Comparison of ENCODE assay signal across 9 cellular contexts in genomic region chr19:37470216-37470615, GRCh38. TPM values are rescaled to one million over a fixed set of nuclear protein-coding genes. Genes with fewer than 3 reads are reported as not detected.
A peak's percentile ranks its signal among the peaks of the same experiment; 100 is the strongest.
DNase-seq lines count a peak whose midpoint lies in the region; ATAC-seq and TF ChIP-seq lines count a peak whose summit lies in the region.
"Had no signal": no experiment of that assay in that cellular context is flagged by ENCODE, and none has a peak within 500 bp of the region (broad histone marks: within the 10 kb centered on the region; RNA-seq: fewer than 3 reads in every experiment).

No MANE protein-coding gene starts in this region.

- no peak overlapping the region for H3K27ac ChIP-seq in body of pancreas

- H3K4me1 ChIP-seq in body of pancreas: peaks cover 24% of the 10 kb centered on the region

- H3K36me3 ChIP-seq in body of pancreas (replicated peaks in 1 of 2; ENCODE audit: insufficient read depth in 1 of 2, low read depth in 2 of 2): no peaks in the 10 kb centered on the region

- H3K27me3 ChIP-seq in body of pancreas: no peaks in the 10 kb centered on the region

- peaks cover 36% of the 10 kb centered on the region for H3K4me1 Mint-ChIP-seq in stimulated activated naive CD8-positive, alpha-beta T cell treated with anti-CD3 and anti-CD28 coated beads, Interleukin-15, Interleukin-2, amounts not matched to agents 100 ng/mL and 50 ng/mL, for 24 hours (ENCODE audit: low read depth)
- H3K4me1 Mint-ChIP-seq in activated naive CD8-positive, alpha-beta T cell treated with anti-CD3 and anti-CD28 coated beads, Interleukin-2, amount 50 U/mL, for 24 hours: peaks cover 31% of the 10 kb centered on the region
- peaks cover 20% of the 10 kb centered on the region for H3K4me1 Mint-ChIP-seq in memory B cell

- no peaks in the 10 kb centered on the region for H3K27me3 Mint-ChIP-seq in stimulated activated naive CD8-positive, alpha-beta T cell treated with anti-CD3 and anti-CD28 coated beads, Interleukin-15, Interleukin-2, amounts not matched to agents 100 ng/mL and 50 ng/mL, for 24 hours
- H3K27me3 Mint-ChIP-seq in activated naive CD8-positive, alpha-beta T cell treated with anti-CD3 and anti-CD28 coated beads, Interleukin-2, amount 50 U/mL, for 24 hours: no peaks in the 10 kb centered on the region
- H3K27me3 Mint-ChIP-seq in memory B cell: no peaks in the 10 kb centered on the region

- H3K36me3 Mint-ChIP-seq in stimulated activated naive CD8-positive, alpha-beta T cell treated with anti-CD3 and anti-CD28 coated beads, Interleukin-15, Interleukin-2, amounts not matched to agents 100 ng/mL and 50 ng/mL, for 24 hours (ENCODE audit: low read depth): peaks cover 24% of the 10 kb centered on the region
- peaks cover 31% of the 10 kb centered on the region for H3K36me3 Mint-ChIP-seq in activated naive CD8-positive, alpha-beta T cell treated with anti-CD3 and anti-CD28 coated beads, Interleukin-2, amount 50 U/mL, for 24 hours (ENCODE audit: low read depth)
- H3K36me3 Mint-ChIP-seq in memory B cell: peaks cover 5% of the 10 kb centered on the region

- no peak for ATAC-seq in stimulated activated naive CD8-positive, alpha-beta T cell treated with anti-CD3 and anti-CD28 coated beads, Interleukin-15, Interleukin-2, amounts not matched to agents 100 U/mL and 50 U/mL, for 24 hours
- no peak for ATAC-seq in activated naive CD8-positive, alpha-beta T cell treated with anti-CD3 and anti-CD28 coated beads, Interleukin-2, amount 50 U/mL, for 24 hours
- ATAC-seq in memory B cell (ENCODE audit: low read depth): no peak
- ATAC-seq in body of pancreas: no peak
- no peak for ATAC-seq in HG03439 (IDR thresholded peaks at IDR 0.05; ENCODE audit: unreplicated experiment)
- no peak for ATAC-seq in HG02642 (IDR thresholded peaks at IDR 0.05; ENCODE audit: poor library complexity, unreplicated experiment)

- TF ChIP-seq CTCF in body of pancreas (IDR thresholded peaks at IDR 0.05): no peak

- H3K9me3 ChIP-seq in body of pancreas: peaks cover 0 to 4% (median 0%) of the 10 kb centered on the region in 3 donors

- peaks cover 12% of the 10 kb centered on the region for H3K9me3 Mint-ChIP-seq in stimulated activated naive CD8-positive, alpha-beta T cell treated with anti-CD3 and anti-CD28 coated beads, Interleukin-15, Interleukin-2, amounts not matched to agents 100 ng/mL and 50 ng/mL, for 24 hours
- H3K9me3 Mint-ChIP-seq in activated naive CD8-positive, alpha-beta T cell treated with anti-CD3 and anti-CD28 coated beads, Interleukin-2, amount 50 U/mL, for 24 hours: peaks cover 16% of the 10 kb centered on the region
- peaks cover 4% of the 10 kb centered on the region for H3K9me3 Mint-ChIP-seq in memory B cell

- H3K4me3 Mint-ChIP-seq in stimulated activated naive CD8-positive, alpha-beta T cell treated with anti-CD3 and anti-CD28 coated beads, Interleukin-15, Interleukin-2, amounts not matched to agents 100 ng/mL and 50 ng/mL, for 24 hours: peak overlapping the region; percentile 99
- H3K4me3 Mint-ChIP-seq in activated naive CD8-positive, alpha-beta T cell treated with anti-CD3 and anti-CD28 coated beads, Interleukin-2, amount 50 U/mL, for 24 hours: peak overlapping the region; percentile 97
- peak overlapping the region; percentile 93 for H3K4me3 Mint-ChIP-seq in memory B cell

- H3K4me3 ChIP-seq in body of pancreas: no peak overlapping the region

- H3K27ac Mint-ChIP-seq in stimulated activated naive CD8-positive, alpha-beta T cell treated with anti-CD3 and anti-CD28 coated beads, Interleukin-15, Interleukin-2, amounts not matched to agents 100 ng/mL and 50 ng/mL, for 24 hours: no peak overlapping the region
- H3K27ac Mint-ChIP-seq in activated naive CD8-positive, alpha-beta T cell treated with anti-CD3 and anti-CD28 coated beads, Interleukin-2, amount 50 U/mL, for 24 hours: no peak overlapping the region
- H3K27ac Mint-ChIP-seq in memory B cell: no peak overlapping the region

- 55 to 58% methylated on average over 4 of the region's 4 CpGs for WGBS in body of pancreas, 2 donors

- intact Hi-C loops in body of pancreas (cut with DNase I): no loop called here

- DNase-seq in stimulated activated naive CD8-positive, alpha-beta T cell treated with anti-CD3 and anti-CD28 coated beads, Interleukin-15, Interleukin-2, amounts not matched to agents 100 U/mL and 50 U/mL, for 24 hours: no peak
- DNase-seq in activated naive CD8-positive, alpha-beta T cell treated with anti-CD3 and anti-CD28 coated beads, Interleukin-2, amount 50 U/mL, for 24 hours: no peak
- DNase-seq in memory B cell (ENCODE audit: low spot score in 2 of 2) (no peak), SW 1271 (lab: John Stamatoyannopoulos, UW) (no peak), body of pancreas (no peak)
- DNase-seq: MV-4-11 had no signal

- no peak for TF ChIP-seq POLR2A in body of pancreas (IDR thresholded peaks at IDR 0.05)

RNA-seq across cellular contexts. Expression of gene ZNF570, which starts 1.1 kb away (rescaled TPM):
- 1 to 10 TPM in 1 of 2 donors, under 1 TPM in 1; 0.99 to 2.9 TPM for total RNA-seq in body of pancreas

RNA-seq across cellular contexts. Expression of gene ZNF569, which starts 3.0 kb away (rescaled TPM):
- 1 to 10 TPM; 1.3 to 2.3 TPM for total RNA-seq in body of pancreas

RNA-seq across cellular contexts. Expression of gene ZNF793, which starts 36.5 kb away (rescaled TPM):
- total RNA-seq in body of pancreas: 1 to 10 TPM in 1 of 2 donors, under 1 TPM in 1; 0.99 to 5.7 TPM
